In genomic region chr4:184620208-184620867, GRCh38 we compare ENCODE assay signal across 1 cellular context.
TF ChIP-seq lines count a peak whose summit lies in the region.

No MANE protein-coding gene starts in this region.

TF ChIP-seq in HepG2, 621 proteins besides CTCF, POLR2A, EP300 and RAD21:
- no peak for TF ChIP-seq ZNF274 (CRISPR knock-in tag; IDR thresholded peaks at IDR 0.05)
- 0 out of 2 replicates have a peak, but pooled peaks have one; percentile 35 for TF ChIP-seq ZNF460 (CRISPR knock-in tag; IDR thresholded peaks at IDR 0.05; ENCODE audit: borderline replicate concordance)
- TF ChIP-seq NCOA2 (CRISPR knock-in tag; IDR thresholded peaks at IDR 0.05) = no peak
- peak in 1 of 2 experiments; percentile 22; a peak in 1 of 4 replicates for TF ChIP-seq NR2F1 (CRISPR knock-in tag; IDR thresholded peaks at IDR 0.05)
- 0 out of 2 replicates have a peak, but pooled peaks have one; percentile 26 for TF ChIP-seq ZMYM2 (CRISPR knock-in tag; IDR thresholded peaks at IDR 0.05)
- TF ChIP-seq SRSF4 (IDR thresholded peaks at IDR 0.05; ENCODE audit: low read depth, low read length, poor library complexity, severe bottlenecking) = no peak
- TF ChIP-seq RBFOX2 (IDR thresholded peaks at IDR 0.05; ENCODE audit: low read depth, low read length) = 0 out of 2 replicates have a peak, but pooled peaks have one; percentile 29
- TF ChIP-seq IKZF4 (CRISPR knock-in tag; IDR thresholded peaks at IDR 0.05; ENCODE audit: borderline replicate concordance, low read depth, not compliant biosample characterization) = no peak
- no peak for TF ChIP-seq ZNF563 (CRISPR knock-in tag; IDR thresholded peaks at IDR 0.05)
- 0 out of 2 replicates have a peak, but pooled peaks have one; percentile 18 for TF ChIP-seq NR2F6 (IDR thresholded peaks at IDR 0.05)
- 0 out of 2 replicates have a peak, but pooled peaks have one; percentile 14 for TF ChIP-seq NR2F6 (CRISPR knock-in tag; IDR thresholded peaks at IDR 0.05)
- 0 out of 2 replicates have a peak, but pooled peaks have one; percentile 41 for TF ChIP-seq REPIN1 (CRISPR knock-in tag; IDR thresholded peaks at IDR 0.05; ENCODE audit: borderline replicate concordance, low read depth)
- TF ChIP-seq HNF4A (CRISPR knock-in tag; IDR thresholded peaks at IDR 0.05) = peak; percentile 18; the same call in 1 of the 2 replicates
